23 cellular contexts compared by ENCODE assay signal in the genomic region with DNA sequence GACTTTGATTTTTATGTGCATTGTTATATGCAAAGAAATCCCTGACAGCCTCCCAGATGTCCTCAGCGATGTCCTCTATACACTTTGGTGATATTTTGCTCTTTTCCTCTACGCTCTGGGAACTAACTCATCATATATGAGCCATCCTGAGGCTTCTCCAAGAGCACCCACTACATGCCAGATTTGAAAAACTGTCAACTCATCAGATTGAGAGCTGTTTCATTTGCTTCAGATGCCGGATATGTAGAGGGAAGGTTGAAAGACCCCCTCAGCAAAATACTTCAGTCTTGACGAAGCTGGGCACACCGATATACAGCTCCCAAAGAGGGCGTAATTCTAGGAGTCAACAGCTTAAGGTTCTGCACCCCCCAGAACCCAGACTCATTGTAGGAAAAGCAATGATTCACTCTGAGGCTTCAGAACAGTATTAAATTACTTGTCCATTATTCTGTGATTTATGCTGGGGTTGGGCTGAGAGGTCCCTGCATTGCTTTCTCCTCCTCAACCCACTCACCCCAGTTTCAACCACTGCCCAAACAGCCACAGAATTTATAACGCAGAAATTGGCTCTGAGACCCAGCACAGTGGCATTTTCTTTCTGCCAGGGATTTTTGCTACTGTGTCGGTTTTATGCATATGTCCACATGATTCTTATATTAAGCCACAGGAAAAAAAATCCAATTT.
A peak's percentile ranks its signal among the peaks of the same experiment; 100 is the strongest.
DNase-seq lines count a peak whose midpoint lies in the region; ATAC-seq, FAIRE-seq and TF ChIP-seq lines count a peak whose summit lies in the region.
"Had no signal": no experiment of that assay in that cellular context is flagged by ENCODE, and none has a peak within 500 bp of the region (broad histone marks: within the 10 kb centered on the region; RNA-seq: fewer than 3 reads in every experiment).

No MANE protein-coding gene starts in this region.

- no peaks in the 10 kb centered on the region for H4K20me1 ChIP-seq in HepG2 (ENCODE audit: insufficient read depth, low read length)

- H2AFZ ChIP-seq in HepG2 (ENCODE audit: low read length) = no peak overlapping the region
- H2AFZ ChIP-seq: PC-9 had no signal

- ATAC-seq in HepG2 (no peak), right lobe of liver (no peak), SK-N-SH treated with all-trans-retinoic acid at 6 μM for 48 hours (peak; percentile 39), GM18858 (IDR thresholded peaks at IDR 0.05; ENCODE audit: unreplicated experiment) (no peak)

- H3K27ac ChIP-seq in HepG2 (ENCODE audit: extremely low read length, insufficient read depth, low read length) = no peak overlapping the region
- H3K27ac ChIP-seq in right lobe of liver = no peak overlapping the region
- H3K27ac ChIP-seq: PC-9, RWPE1 had no signal

- no peaks in the 10 kb centered on the region for H3K36me3 ChIP-seq in HepG2 (replicated peaks in 1 of 2; ENCODE audit: control insufficient read depth in 1 of 2, insufficient read depth in 2 of 2, low read length in 2 of 2)
- no peaks in the 10 kb centered on the region for H3K36me3 ChIP-seq in right lobe of liver

- CTCF ChIA-PET in HepG2 (lab: Yijun Ruan, JAX; ENCODE audit: low intra/inter-chr PET ratio, low total read pairs) (no interaction called here), GM10248 (lab: Yijun Ruan, JAX) (interaction anchor here (1.7 kb wide), 1 partner anchor 8 kb away, joined by 5 read pairs; no protein-coding TSS in a partner anchor)

- DNase-seq in HepG2 (ENCODE audit: low spot score) = no peak
- DNase-seq in right lobe of liver = no peak
- peak; percentile 58 for DNase-seq in fibroblast of peridontal ligament (ENCODE audit: extremely low read depth)
- no peak for DNase-seq in H4 (ENCODE audit: low spot score)
- no peak for DNase-seq in GM10248 (ENCODE audit: extremely low spot score)
- DNase-seq in GM19240 (ENCODE audit: insufficient read length, low spot score) = no peak
- DNase-seq: 8988T, DMS79 treated with DMSO at 0.1 percent for 48 hours, HFFc6, NCI-H1092 treated with DMSO at 0.1 percent for 48 hours, NCI-H146, NCI-H2081, NCI-H226, NCI-H524, PC-9, SW 1271 had no signal

- no peaks in the 10 kb centered on the region for H3K79me2 ChIP-seq in HepG2 (ENCODE audit: insufficient read depth, low read length)

- H3K9ac ChIP-seq in HepG2 (ENCODE audit: insufficient read depth, low read depth, low read length) = no peak overlapping the region

- H3K4me2 ChIP-seq in HepG2 (ENCODE audit: low read depth, low read length) = no peak overlapping the region
- H3K4me2 ChIP-seq: PC-9 had no signal

- FAIRE-seq in HepG2 (lab: Jason Lieb, UNC) = no peak
- FAIRE-seq: G401.6, GM19239, H54, HTR-8/SVneo had no signal

- TF ChIP-seq RAD21 in HepG2 (CRISPR knock-in tag; IDR thresholded peaks at IDR 0.05) = no peak

- H3K4me3 ChIP-seq in HepG2 (replicated peaks in 1 of 3; ENCODE audit: insufficient read depth in 1 of 3, low read depth in 2 of 3, low read length in 3 of 3) (no peak overlapping the region), right lobe of liver (no peak overlapping the region)
- H3K4me3 ChIP-seq: PC-9 had no signal

- WGBS in HepG2 (ENCODE audit: low lambda C conversion rate) = 3% methylated on average over 8 of the region's 8 CpGs
- 79% methylated on average over 4 of the region's 8 CpGs for WGBS in right lobe of liver (ENCODE audit: insufficient coverage, low coverage, low lambda C conversion rate, missing lambda C conversion rate)

- POLR2A ChIA-PET in HepG2 (lab: Yijun Ruan, JAX) = no interaction called here
- POLR2A ChIA-PET in GM10248 (lab: Yijun Ruan, JAX) = no interaction called here

- TF ChIP-seq POLR2A in HepG2 (IDR thresholded peaks at IDR 0.05; ENCODE audit: insufficient read depth in 1 of 2, low read depth in 2 of 2, low read length in 2 of 2) = no peak
- no peak for TF ChIP-seq POLR2A in right lobe of liver (IDR thresholded peaks at IDR 0.05)

- in situ Hi-C loops in HepG2 (cut with HindIII; ENCODE audit: extremely low pct_ligation_motif_present, low pct_unique_long_range_greater_than_20kb) = no loop called here

- TF ChIP-seq CTCF in HepG2 (CRISPR knock-in tag; IDR thresholded peaks at IDR 0.05) (no peak), right lobe of liver (IDR thresholded peaks at IDR 0.05) (no peak), GM10248 (IDR thresholded peaks at IDR 0.05; ENCODE audit: control extremely low read depth, extremely low read depth, low read depth, missing control alignments) (no peak)

- no peaks in the 10 kb centered on the region for H3K4me1 ChIP-seq in HepG2 (ENCODE audit: insufficient read depth, low read length)
- H3K4me1 ChIP-seq in right lobe of liver = no peaks in the 10 kb centered on the region

- no TSS peak for BruUV-seq in HepG2 (replicated peaks; lab: Mats Ljungman, UMichigan)

- TF ChIP-seq EP300 in HepG2 (IDR thresholded peaks at IDR 0.05; ENCODE audit: low read depth in 2 of 2, low read length in 2 of 2) = no peak
- no peak for TF ChIP-seq EP300 in HepG2 (CRISPR knock-in tag; IDR thresholded peaks at IDR 0.05; ENCODE audit: borderline replicate concordance)

- no peaks in the 10 kb centered on the region for H3K9me3 ChIP-seq in HepG2 (ENCODE audit: low read length)
- no peaks in the 10 kb centered on the region for H3K9me3 ChIP-seq in right lobe of liver

- intact Hi-C loops in HepG2 (cut with micrococcal nuclease; ENCODE audit: unreplicated experiment) (no loop called here), right lobe of liver (cut with DNase I) (no loop called here)

- H3K27me3 ChIP-seq in HepG2 (ENCODE audit: control insufficient read depth in 1 of 2, insufficient read depth in 2 of 2, low read length in 2 of 2) (peaks cover 3 to 47% of the 10 kb centered on the region in 2 experiments; a peak in 4 of 5 replicates), right lobe of liver (no peaks in the 10 kb centered on the region)

TF ChIP-seq in HepG2, 621 proteins besides CTCF, POLR2A, EP300 and RAD21:
- TF ChIP-seq MAFK (conservative IDR thresholded peaks at IDR 0.05 in 1 of 2, IDR thresholded peaks at IDR 0.05 in 1 of 2; ENCODE audit: low read length in 2 of 2) (peak; percentile 92 to 95), MAFF (IDR thresholded peaks at IDR 0.05; ENCODE audit: low read depth, low read length) (peak; percentile 94), ATM (IDR thresholded peaks at IDR 0.05; ENCODE audit: borderline replicate concordance) (no peak)

TF ChIP-seq in SK-N-SH treated with all-trans-retinoic acid at 6 μM for 48 hours, 23 proteins besides CTCF, POLR2A, EP300 and RAD21 (continues in another document):
- TF ChIP-seq, protein P1, sequence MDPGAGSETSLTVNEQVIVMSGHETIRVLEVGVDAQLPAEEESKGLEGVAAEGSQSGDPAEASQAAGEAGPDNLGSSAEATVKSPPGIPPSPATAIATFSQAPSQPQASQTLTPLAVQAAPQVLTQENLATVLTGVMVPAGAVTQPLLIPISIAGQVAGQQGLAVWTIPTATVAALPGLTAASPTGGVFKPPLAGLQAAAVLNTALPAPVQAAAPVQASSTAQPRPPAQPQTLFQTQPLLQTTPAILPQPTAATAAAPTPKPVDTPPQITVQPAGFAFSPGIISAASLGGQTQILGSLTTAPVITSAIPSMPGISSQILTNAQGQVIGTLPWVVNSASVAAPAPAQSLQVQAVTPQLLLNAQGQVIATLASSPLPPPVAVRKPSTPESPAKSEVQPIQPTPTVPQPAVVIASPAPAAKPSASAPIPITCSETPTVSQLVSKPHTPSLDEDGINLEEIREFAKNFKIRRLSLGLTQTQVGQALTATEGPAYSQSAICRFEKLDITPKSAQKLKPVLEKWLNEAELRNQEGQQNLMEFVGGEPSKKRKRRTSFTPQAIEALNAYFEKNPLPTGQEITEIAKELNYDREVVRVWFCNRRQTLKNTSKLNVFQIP (CRISPR knock-in tag; IDR thresholded peaks at IDR 0.05; ENCODE audit: borderline replicate concordance, low read depth) = no peak
- TF ChIP-seq, protein P2, sequence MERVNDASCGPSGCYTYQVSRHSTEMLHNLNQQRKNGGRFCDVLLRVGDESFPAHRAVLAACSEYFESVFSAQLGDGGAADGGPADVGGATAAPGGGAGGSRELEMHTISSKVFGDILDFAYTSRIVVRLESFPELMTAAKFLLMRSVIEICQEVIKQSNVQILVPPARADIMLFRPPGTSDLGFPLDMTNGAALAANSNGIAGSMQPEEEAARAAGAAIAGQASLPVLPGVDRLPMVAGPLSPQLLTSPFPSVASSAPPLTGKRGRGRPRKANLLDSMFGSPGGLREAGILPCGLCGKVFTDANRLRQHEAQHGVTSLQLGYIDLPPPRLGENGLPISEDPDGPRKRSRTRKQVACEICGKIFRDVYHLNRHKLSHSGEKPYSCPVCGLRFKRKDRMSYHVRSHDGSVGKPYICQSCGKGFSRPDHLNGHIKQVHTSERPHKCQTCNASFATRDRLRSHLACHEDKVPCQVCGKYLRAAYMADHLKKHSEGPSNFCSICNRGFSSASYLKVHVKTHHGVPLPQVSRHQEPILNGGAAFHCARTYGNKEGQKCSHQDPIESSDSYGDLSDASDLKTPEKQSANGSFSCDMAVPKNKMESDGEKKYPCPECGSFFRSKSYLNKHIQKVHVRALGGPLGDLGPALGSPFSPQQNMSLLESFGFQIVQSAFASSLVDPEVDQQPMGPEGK (CRISPR knock-in tag; IDR thresholded peaks at IDR 0.05; ENCODE audit: borderline replicate concordance) = no peak; the same call in 1 of the 2 replicates
- TF ChIP-seq OSR1 (CRISPR knock-in tag; IDR thresholded peaks at IDR 0.05) (no peak), PPARA (CRISPR knock-in tag; IDR thresholded peaks at IDR 0.05; ENCODE audit: borderline replicate concordance) (no peak), ZNF70 (CRISPR knock-in tag; IDR thresholded peaks at IDR 0.05) (peak; percentile 43; the same call in 1 of the 2 replicates)
- TF ChIP-seq, protein P3, sequence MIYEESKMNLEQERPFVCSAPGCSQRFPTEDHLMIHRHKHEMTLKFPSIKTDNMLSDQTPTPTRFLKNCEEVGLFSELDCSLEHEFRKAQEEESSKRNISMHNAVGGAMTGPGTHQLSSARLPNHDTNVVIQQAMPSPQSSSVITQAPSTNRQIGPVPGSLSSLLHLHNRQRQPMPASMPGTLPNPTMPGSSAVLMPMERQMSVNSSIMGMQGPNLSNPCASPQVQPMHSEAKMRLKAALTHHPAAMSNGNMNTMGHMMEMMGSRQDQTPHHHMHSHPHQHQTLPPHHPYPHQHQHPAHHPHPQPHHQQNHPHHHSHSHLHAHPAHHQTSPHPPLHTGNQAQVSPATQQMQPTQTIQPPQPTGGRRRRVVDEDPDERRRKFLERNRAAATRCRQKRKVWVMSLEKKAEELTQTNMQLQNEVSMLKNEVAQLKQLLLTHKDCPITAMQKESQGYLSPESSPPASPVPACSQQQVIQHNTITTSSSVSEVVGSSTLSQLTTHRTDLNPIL (CRISPR knock-in tag; IDR thresholded peaks at IDR 0.05; ENCODE audit: low read depth) = no peak
